ENCODE assay signal across 13 cellular contexts in genomic region chr4:1305781-1306455, GRCh38. TPM values are rescaled to one million over a fixed set of nuclear protein-coding genes. Genes with fewer than 3 reads are reported as not detected.
DNase-seq lines count a peak whose midpoint lies in the region; ATAC-seq and TF ChIP-seq lines count a peak whose summit lies in the region.
"Had no signal": no experiment of that assay in that cellular context is flagged by ENCODE, and none has a peak within 500 bp of the region (broad histone marks: within the 10 kb centered on the region; RNA-seq: fewer than 3 reads in every experiment).

No MANE protein-coding gene starts in this region.

- no peak overlapping the region for H3K14ac ChIP-seq in trophoblast cell (ENCODE audit: low read length)

- TF ChIP-seq CTCF in GM23338 (conservative IDR thresholded peaks at IDR 0.05; ENCODE audit: low read depth in 2 of 2) (no peak), smooth muscle cell (IDR thresholded peaks at IDR 0.05; ENCODE audit: borderline replicate concordance, insufficient read depth, poor library complexity, severe bottlenecking) (no peak)

- peaks cover 3% of the 10 kb centered on the region; the same call in 1 of the 2 replicates for H3F3A ChIP-seq in GM23338 (replicated peaks; ENCODE audit: low read depth)
- H3F3A ChIP-seq in smooth muscle cell (ENCODE audit: low read depth): peaks cover 31% of the 10 kb centered on the region

- H3K4me1 Mint-ChIP-seq in GM23338: peaks cover 24% of the 10 kb centered on the region
- H3K4me1 Mint-ChIP-seq in central memory CD8-positive, alpha-beta T cell: peaks cover 64% of the 10 kb centered on the region

- no peak overlapping the region for H4K91ac ChIP-seq in trophoblast cell (ENCODE audit: low read depth, low read length)

- ATAC-seq in GM23338 (no peak), HG03175 (IDR thresholded peaks at IDR 0.05; ENCODE audit: unreplicated experiment) (no peak), GM18511 (IDR thresholded peaks at IDR 0.05; ENCODE audit: unreplicated experiment) (no peak)
- ATAC-seq in central memory CD8-positive, alpha-beta T cell (replicated peaks; ENCODE audit: extremely low read depth, poor library complexity, severe bottlenecking): no peak
- ATAC-seq: heart left ventricle had no signal

- H3K4me2 ChIP-seq in GM23338 (no peak overlapping the region), trophoblast cell (ENCODE audit: low read length) (no peak overlapping the region), smooth muscle cell (no peak overlapping the region)

- no peak overlapping the region; the same call in 2 of the 3 replicates for H3K4me3 Mint-ChIP-seq in GM23338
- H3K4me3 Mint-ChIP-seq in central memory CD8-positive, alpha-beta T cell: no peak overlapping the region

- H4K12ac ChIP-seq in trophoblast cell (ENCODE audit: low read depth, low read length): no peak overlapping the region

- WGBS in trophoblast cell (ENCODE audit: extremely low coverage, insufficient coverage, insufficient read length): no CpG with 5 or more reads among the region's 17 CpGs
- WGBS in smooth muscle cell (ENCODE audit: low lambda C conversion rate): 87% methylated on average over 17 of the region's 17 CpGs

- no peak overlapping the region for H4K8ac ChIP-seq in trophoblast cell (ENCODE audit: low read depth, low read length)

- H2AK5ac ChIP-seq in trophoblast cell (ENCODE audit: low read length): no peak overlapping the region

- H3K27ac Mint-ChIP-seq in GM23338: peak overlapping the region; percentile 77
- peak overlapping the region; percentile 71 for H3K27ac Mint-ChIP-seq in central memory CD8-positive, alpha-beta T cell (ENCODE audit: low read depth)
- H3K27ac Mint-ChIP-seq: activated T-helper 2 cell treated with anti-CD3 and anti-CD28 coated beads, Interferon-gamma antibody, Interleukin-2, Interleukin-4, amounts not matched to agents 10 μg/mL and 5 μg/mL and 100 μg/mL, durations not matched to agents 14 hours and 24 hours and 36 hours had no signal

- H3K4me3 ChIP-seq in GM23338: no peak overlapping the region
- no peak overlapping the region for H3K4me3 ChIP-seq in trophoblast cell (ENCODE audit: low read depth, low read length)
- H3K4me3 ChIP-seq in smooth muscle cell: no peak overlapping the region
- H3K4me3 ChIP-seq: heart left ventricle had no signal

- no peak overlapping the region for H3K18ac ChIP-seq in trophoblast cell (ENCODE audit: low read length)

- no peaks in the 10 kb centered on the region for H3K36me3 ChIP-seq in GM23338 (ENCODE audit: insufficient read depth)
- H3K36me3 ChIP-seq in trophoblast cell (ENCODE audit: control insufficient read depth in 1 of 2, insufficient read depth in 2 of 2, low read length in 2 of 2): peaks cover 7 to 28% of the 10 kb centered on the region in 2 experiments
- no peaks in the 10 kb centered on the region for H3K36me3 ChIP-seq in smooth muscle cell (ENCODE audit: low read depth)

- no peak overlapping the region for H3K9ac ChIP-seq in trophoblast cell (ENCODE audit: low read length)
- no peak overlapping the region for H3K9ac ChIP-seq in smooth muscle cell (ENCODE audit: low read depth)

- H3K36me3 Mint-ChIP-seq in GM23338 (ENCODE audit: low read depth): peaks cover 9% of the 10 kb centered on the region; the same call in 2 of the 3 replicates
- H3K36me3 Mint-ChIP-seq in central memory CD8-positive, alpha-beta T cell (ENCODE audit: insufficient read depth): peaks cover 24% of the 10 kb centered on the region

- H3K9me2 ChIP-seq in GM23338 (ENCODE audit: insufficient read depth): no peaks in the 10 kb centered on the region

- no peaks in the 10 kb centered on the region for H3K79me1 ChIP-seq in trophoblast cell (ENCODE audit: low read length)

- H2BK120ac ChIP-seq in trophoblast cell (ENCODE audit: insufficient read depth, low read length, poor library complexity): no peak overlapping the region

- no peak overlapping the region for H2BK12ac ChIP-seq in trophoblast cell (ENCODE audit: low read length)

- H3K23ac ChIP-seq in trophoblast cell (ENCODE audit: low read length): no peak overlapping the region

- H3K27ac ChIP-seq in GM23338 (ENCODE audit: low read depth) (0 out of 2 replicates have a peak overlapping the region, but pooled peaks have one; percentile 39), trophoblast cell (ENCODE audit: low read depth, low read length) (no peak overlapping the region), smooth muscle cell (ENCODE audit: low read depth) (no peak overlapping the region)
- H3K27ac ChIP-seq: heart left ventricle had no signal

- H4K20me1 ChIP-seq in GM23338 (replicated peaks; ENCODE audit: insufficient read depth): peaks cover 40% of the 10 kb centered on the region; the same call in 1 of the 2 replicates
- peaks cover 98% of the 10 kb centered on the region for H4K20me1 ChIP-seq in smooth muscle cell (ENCODE audit: low read depth)

- H3K9me3 ChIP-seq in trophoblast cell (ENCODE audit: insufficient read depth, low read depth, low read length) (peaks cover 2% of the 10 kb centered on the region), smooth muscle cell (replicated peaks; ENCODE audit: low read depth) (no peaks in the 10 kb centered on the region)
- H3K9me3 ChIP-seq: heart left ventricle had no signal

- peaks cover 7% of the 10 kb centered on the region for H3K27me3 Mint-ChIP-seq in GM23338 (ENCODE audit: insufficient read depth, low read depth, poor library complexity)
- H3K27me3 Mint-ChIP-seq in central memory CD8-positive, alpha-beta T cell: no peaks in the 10 kb centered on the region

- H3K27me3 ChIP-seq in GM23338 (ENCODE audit: insufficient read depth) (no peaks in the 10 kb centered on the region), trophoblast cell (ENCODE audit: insufficient read depth, low read length) (no peaks in the 10 kb centered on the region), smooth muscle cell (ENCODE audit: low read depth) (no peaks in the 10 kb centered on the region)
- H3K27me3 ChIP-seq: heart left ventricle had no signal

- H2BK5ac ChIP-seq in trophoblast cell (ENCODE audit: low read depth, low read length, poor library complexity): no peak overlapping the region

- H3K4ac ChIP-seq in trophoblast cell (ENCODE audit: low read depth, low read length): peak overlapping the region; percentile 39

- DNase-seq in GM23338 (ENCODE audit: low spot score): no peak
- DNase-seq in T-helper 9 cell: peak; percentile 38
- DNase-seq in central memory CD8-positive, alpha-beta T cell (ENCODE audit: low spot score in 2 of 2): no peak
- DNase-seq in trophoblast cell: no peak
- DNase-seq in NCI-H2029 (lab: John Stamatoyannopoulos, UW): no peak
- DNase-seq in smooth muscle cell (lab: John Stamatoyannopoulos, UW; ENCODE audit: unreplicated experiment): no peak
- DNase-seq: midbrain; NCI-H1092; stimulated activated naive CD4-positive, alpha-beta T cell treated with Interleukin-2 at 50 U/mL for 16 hours had no signal

- H3K79me2 ChIP-seq in GM23338 (replicated peaks; ENCODE audit: insufficient read depth) (peaks cover 93% of the 10 kb centered on the region), trophoblast cell (ENCODE audit: control insufficient read depth, insufficient read depth, low read length, poor library complexity) (peaks cover 17% of the 10 kb centered on the region), smooth muscle cell (ENCODE audit: low read depth) (peaks cover 93% of the 10 kb centered on the region)

- H2AFZ ChIP-seq in GM23338 (no peak overlapping the region), trophoblast cell (ENCODE audit: insufficient read depth, low read length, poor library complexity) (no peak overlapping the region), smooth muscle cell (ENCODE audit: low read depth) (no peak overlapping the region)

- peaks cover 8% of the 10 kb centered on the region for H3K4me1 ChIP-seq in GM23338 (ENCODE audit: insufficient read depth)
- peaks cover 15 to 22% of the 10 kb centered on the region in 2 experiments for H3K4me1 ChIP-seq in trophoblast cell (ENCODE audit: control insufficient read depth in 1 of 2, insufficient read depth in 2 of 2, low read length in 2 of 2)
- H3K4me1 ChIP-seq in smooth muscle cell (ENCODE audit: low read depth): peaks cover 16% of the 10 kb centered on the region

- H3K9me3 Mint-ChIP-seq in GM23338: no peaks in the 10 kb centered on the region
- H3K9me3 Mint-ChIP-seq in central memory CD8-positive, alpha-beta T cell: no peaks in the 10 kb centered on the region
- H3K9me3 Mint-ChIP-seq: activated T-helper 2 cell treated with anti-CD3 and anti-CD28 coated beads, Interferon-gamma antibody, Interleukin-2, Interleukin-4, amounts not matched to agents 10 μg/mL and 5 μg/mL and 100 μg/mL, durations not matched to agents 14 hours and 24 hours and 36 hours had no signal

TF ChIP-seq in GM23338, 12 proteins besides CTCF, POLR2A, EP300 and RAD21 (continues in another document):
- no peak for TF ChIP-seq CREB1 (CRISPR knock-in tag; IDR thresholded peaks at IDR 0.05; ENCODE audit: low read depth)
- TF ChIP-seq JUNB (IDR thresholded peaks at IDR 0.05; ENCODE audit: unreplicated experiment): no peak
- no peak for TF ChIP-seq EZH2phosphoT487 (IDR thresholded peaks at IDR 0.05; ENCODE audit: unreplicated experiment)
- no peak for TF ChIP-seq POLR2AphosphoS5 (IDR thresholded peaks at IDR 0.05; ENCODE audit: low read depth)

RNA-seq across cellular contexts. Expression of gene MAEA, which starts 16.2 kb away (rescaled TPM):
- total RNA-seq in GM23338 (2014; rRNA removed; shearing (Covaris generic)): 99.0 and 120 TPM in 2 replicates
- polyA plus RNA-seq in GM23338 (2016; fragmentation: Nextera tagmentation; extraction: Ambion mirVana): 48.3 and 49.8 TPM in 2 replicates
- polyA plus RNA-seq in trophoblast cell (2013): 58.8 and 59.3 TPM in 2 replicates
- total RNA-seq in smooth muscle cell: 40.8 and 48.2 TPM in 2 replicates
- 48.0 and 60.9 TPM in 2 replicates for polyA plus RNA-seq in smooth muscle cell

RNA-seq across cellular contexts. Expression of gene UVSSA, which starts 41.1 kb away (rescaled TPM):
- total RNA-seq in GM23338 (2014; rRNA removed; shearing (Covaris generic)): 11.8 and 27.7 TPM in 2 replicates
- polyA plus RNA-seq in GM23338 (2016; fragmentation: Nextera tagmentation; extraction: Ambion mirVana): 5.9 and 6.5 TPM in 2 replicates
- polyA plus RNA-seq in trophoblast cell (2013): 8.1 and 8.5 TPM in 2 replicates
- total RNA-seq in smooth muscle cell: 6.6 and 9.0 TPM in 2 replicates
- 13.0 and 14.9 TPM in 2 replicates for polyA plus RNA-seq in smooth muscle cell

RNA-seq across cellular contexts. Expression of gene CTBP1, which starts 57.0 kb away (rescaled TPM):
- total RNA-seq in GM23338 (2014; rRNA removed; shearing (Covaris generic)): 125 and 192 TPM in 2 replicates
- polyA plus RNA-seq in GM23338 (2016; fragmentation: Nextera tagmentation; extraction: Ambion mirVana): 74.0 and 89.2 TPM in 2 replicates
- 76.4 and 79.7 TPM in 2 replicates for polyA plus RNA-seq in trophoblast cell (2013)
- 59.1 and 76.9 TPM in 2 replicates for total RNA-seq in smooth muscle cell
- 132 and 135 TPM in 2 replicates for polyA plus RNA-seq in smooth muscle cell
